12 cellular contexts compared by ENCODE assay signal in the genomic region with DNA sequence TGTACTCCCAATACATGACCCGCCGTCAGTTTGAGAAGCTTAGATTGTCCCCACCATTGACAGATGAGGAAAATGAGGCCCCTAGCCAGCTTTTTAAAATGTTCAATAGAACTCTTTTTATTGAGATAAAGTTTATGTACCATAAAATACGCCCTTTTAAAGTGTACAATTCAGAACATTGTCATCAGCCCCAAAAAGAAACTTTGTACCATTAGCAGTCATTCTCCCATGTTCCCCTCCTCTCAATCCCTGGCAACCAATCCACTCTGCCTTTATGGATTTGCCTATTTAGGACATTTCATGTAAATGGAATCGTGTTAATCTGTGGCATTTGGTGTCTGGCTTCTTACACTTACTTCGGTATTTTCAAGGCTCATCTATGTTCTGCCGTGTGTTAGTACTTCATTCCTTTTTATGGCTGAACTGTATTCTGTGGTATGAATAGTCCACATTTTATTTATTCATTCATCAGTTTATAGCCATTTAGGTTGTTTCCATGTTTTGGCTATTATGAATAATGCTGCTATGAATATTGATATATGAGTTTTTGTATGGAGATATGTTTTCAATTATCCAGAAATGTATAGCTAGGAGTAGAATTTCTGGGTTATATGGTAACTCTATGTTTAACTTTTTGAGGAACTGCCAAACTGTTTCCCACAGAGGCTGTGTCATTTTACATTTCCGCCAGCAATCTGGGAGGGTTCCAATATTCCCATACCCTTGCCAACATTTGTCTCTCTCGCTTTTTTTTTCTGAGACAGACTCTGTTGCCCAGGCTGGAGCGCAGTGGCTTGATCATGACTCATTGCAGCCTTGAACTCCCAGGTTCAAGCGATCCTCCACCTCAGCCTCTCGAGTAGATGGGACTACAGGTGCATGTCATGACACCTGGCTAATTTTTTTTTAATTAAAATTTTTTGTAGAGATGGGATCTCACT. TPM values are rescaled to one million over a fixed set of nuclear protein-coding genes. Genes with fewer than 3 reads are reported as not detected.
DNase-seq lines count a peak whose midpoint lies in the region; FAIRE-seq and TF ChIP-seq lines count a peak whose summit lies in the region.
"Had no signal": no experiment of that assay in that cellular context is flagged by ENCODE, and none has a peak within 500 bp of the region (broad histone marks: within the 10 kb centered on the region; RNA-seq: fewer than 3 reads in every experiment).

No MANE protein-coding gene starts in this region.

- no peak overlapping the region for H3K27ac Mint-ChIP-seq in glutamatergic neuron (ENCODE audit: unreplicated experiment)
- H3K27ac Mint-ChIP-seq: stimulated activated naive CD8-positive, alpha-beta T cell treated with anti-CD3 and anti-CD28 coated beads, Interleukin-15, amount 100 ng/mL, for 72 hours had no signal

- no peaks in the 10 kb centered on the region for H3K27me3 ChIP-seq in bronchial epithelial cell (ENCODE audit: control insufficient read depth, insufficient read depth, low read length)
- H3K27me3 ChIP-seq in Peyer's patch: no peaks in the 10 kb centered on the region
- H3K27me3 ChIP-seq: left lung had no signal

- FAIRE-seq in bronchial epithelial cell (lab: Jason Lieb, UNC): no peak
- FAIRE-seq in GM19239 (lab: Jason Lieb, UNC): no peak

- DNase-seq in AG08395 (ENCODE audit: low spot score) (peak; percentile 50), KBM-7 (peak; percentile 42), bronchial epithelial cell (ENCODE audit: low read depth) (peak; percentile 57), mesenteric fat pad (ENCODE audit: low spot score) (peak; percentile 53), Peyer's patch (no peak), ureter (ENCODE audit: low spot score) (no peak), GM19239 (ENCODE audit: insufficient read length, low spot score) (no peak), glutamatergic neuron (no peak)
- DNase-seq: left lung; NCI-H1105 treated with DMSO at 0.1 percent for 48 hours; stimulated activated CD4-positive, alpha-beta T cell treated with anti-CD3 and anti-CD28 coated beads, Interleukin-2, amount 100 ng/mL, for 24 hours; stimulated activated naive CD8-positive, alpha-beta T cell treated with anti-CD3 and anti-CD28 coated beads, Interleukin-15, amount 100 ng/mL, for 72 hours had no signal

- in situ Hi-C loops in KBM-7 (cut with MboI; ENCODE audit: low pct_unique_long_range_greater_than_20kb, low sequenced_read_pairs): loop anchor here (25.0 kb wide), 1 partner anchor 653 kb away; a partner anchor contains a TSS

- H3K9me3 ChIP-seq in Peyer's patch: no peaks in the 10 kb centered on the region

- peaks cover 4% of the 10 kb centered on the region for H3K27me3 Mint-ChIP-seq in glutamatergic neuron (ENCODE audit: unreplicated experiment)

- H3K36me3 ChIP-seq in bronchial epithelial cell (ENCODE audit: control insufficient read depth, insufficient read depth, low read length) (no peaks in the 10 kb centered on the region), Peyer's patch (no peaks in the 10 kb centered on the region)
- H3K36me3 ChIP-seq: left lung had no signal

- no peak for TF ChIP-seq CTCF in bronchial epithelial cell (IDR thresholded peaks at IDR 0.05; ENCODE audit: insufficient read depth, low read length, severe bottlenecking)
- no peak for TF ChIP-seq CTCF in Peyer's patch (IDR thresholded peaks at IDR 0.05)
- TF ChIP-seq CTCF in glutamatergic neuron (IDR thresholded peaks at IDR 0.05; ENCODE audit: partially characterized antibody, unreplicated experiment): no peak

- no peak overlapping the region for H3K4me3 Mint-ChIP-seq in glutamatergic neuron (ENCODE audit: unreplicated experiment)
- H3K4me3 Mint-ChIP-seq: stimulated activated naive CD8-positive, alpha-beta T cell treated with anti-CD3 and anti-CD28 coated beads, Interleukin-15, amount 100 ng/mL, for 72 hours had no signal

- H3K4me3 ChIP-seq in bronchial epithelial cell (ENCODE audit: low read depth, low read length) (no peak overlapping the region), Peyer's patch (no peak overlapping the region)
- H3K4me3 ChIP-seq: left lung had no signal

- peaks cover under 1% of the 10 kb centered on the region for H3K36me3 Mint-ChIP-seq in glutamatergic neuron (ENCODE audit: unreplicated experiment)

- TF ChIP-seq POLR2A in Peyer's patch (IDR thresholded peaks at IDR 0.05): no peak

- no peak overlapping the region for H3K27ac ChIP-seq in Peyer's patch

- no peaks in the 10 kb centered on the region for H3K4me1 Mint-ChIP-seq in glutamatergic neuron (ENCODE audit: low read depth, unreplicated experiment)

- peaks cover 3% of the 10 kb centered on the region for H3K9me3 Mint-ChIP-seq in glutamatergic neuron (ENCODE audit: unreplicated experiment)

- H3K4me1 ChIP-seq in Peyer's patch: no peaks in the 10 kb centered on the region

RNA-seq across cellular contexts. Expression of a gene that starts 15.3 kb away (rescaled TPM):
- total RNA-seq in bronchial epithelial cell: 12.6 and 12.7 TPM in 2 replicates
- total RNA-seq in mesenteric fat pad: 40.3 TPM
- total RNA-seq in Peyer's patch: 100 to 1,000 TPM in 1 of 4 donors, 10 to 100 TPM in 3; 52.4 to 284 (median 80.8) TPM
- total RNA-seq in ureter: 55.1 TPM
- total RNA-seq in glutamatergic neuron (ENCODE audit: unreplicated experiment): 71.0 TPM

Comparison
In these comparisons a context has a peak if more than half of its experiments do, and no peak if none do; other contexts are left out.
1. DNase-seq: peak in AG08395 (single experiment), KBM-7 (single experiment), bronchial epithelial cell (single experiment) and mesenteric fat pad (single experiment); none in Peyer's patch (0 of 3), ureter (single experiment), GM19239 (single experiment) and glutamatergic neuron (single experiment).